In genomic region chr6:108727966-108728730, GRCh38 we compare ENCODE assay signal across 1 cellular context.
TF ChIP-seq lines count a peak whose summit lies in the region.

No MANE protein-coding gene starts in this region.

TF ChIP-seq in K562, 482 proteins besides CTCF, POLR2A, EP300 and RAD21 (continued from another document):
- TF ChIP-seq, protein P1, sequence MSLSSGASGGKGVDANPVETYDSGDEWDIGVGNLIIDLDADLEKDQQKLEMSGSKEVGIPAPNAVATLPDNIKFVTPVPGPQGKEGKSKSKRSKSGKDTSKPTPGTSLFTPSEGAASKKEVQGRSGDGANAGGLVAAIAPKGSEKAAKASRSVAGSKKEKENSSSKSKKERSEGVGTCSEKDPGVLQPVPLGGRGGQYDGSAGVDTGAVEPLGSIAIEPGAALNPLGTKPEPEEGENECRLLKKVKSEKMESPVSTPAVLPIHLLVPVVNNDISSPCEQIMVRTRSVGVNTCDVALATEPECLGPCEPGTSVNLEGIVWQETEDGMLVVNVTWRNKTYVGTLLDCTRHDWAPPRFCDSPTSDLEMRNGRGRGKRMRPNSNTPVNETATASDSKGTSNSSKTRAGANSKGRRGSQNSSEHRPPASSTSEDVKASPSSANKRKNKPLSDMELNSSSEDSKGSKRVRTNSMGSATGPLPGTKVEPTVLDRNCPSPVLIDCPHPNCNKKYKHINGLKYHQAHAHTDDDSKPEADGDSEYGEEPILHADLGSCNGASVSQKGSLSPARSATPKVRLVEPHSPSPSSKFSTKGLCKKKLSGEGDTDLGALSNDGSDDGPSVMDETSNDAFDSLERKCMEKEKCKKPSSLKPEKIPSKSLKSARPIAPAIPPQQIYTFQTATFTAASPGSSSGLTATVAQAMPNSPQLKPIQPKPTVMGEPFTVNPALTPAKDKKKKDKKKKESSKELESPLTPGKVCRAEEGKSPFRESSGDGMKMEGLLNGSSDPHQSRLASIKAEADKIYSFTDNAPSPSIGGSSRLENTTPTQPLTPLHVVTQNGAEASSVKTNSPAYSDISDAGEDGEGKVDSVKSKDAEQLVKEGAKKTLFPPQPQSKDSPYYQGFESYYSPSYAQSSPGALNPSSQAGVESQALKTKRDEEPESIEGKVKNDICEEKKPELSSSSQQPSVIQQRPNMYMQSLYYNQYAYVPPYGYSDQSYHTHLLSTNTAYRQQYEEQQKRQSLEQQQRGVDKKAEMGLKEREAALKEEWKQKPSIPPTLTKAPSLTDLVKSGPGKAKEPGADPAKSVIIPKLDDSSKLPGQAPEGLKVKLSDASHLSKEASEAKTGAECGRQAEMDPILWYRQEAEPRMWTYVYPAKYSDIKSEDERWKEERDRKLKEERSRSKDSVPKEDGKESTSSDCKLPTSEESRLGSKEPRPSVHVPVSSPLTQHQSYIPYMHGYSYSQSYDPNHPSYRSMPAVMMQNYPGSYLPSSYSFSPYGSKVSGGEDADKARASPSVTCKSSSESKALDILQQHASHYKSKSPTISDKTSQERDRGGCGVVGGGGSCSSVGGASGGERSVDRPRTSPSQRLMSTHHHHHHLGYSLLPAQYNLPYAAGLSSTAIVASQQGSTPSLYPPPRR (CRISPR knock-in tag; IDR thresholded peaks at IDR 0.05; ENCODE audit: borderline replicate concordance): no peak
- TF ChIP-seq ZNF449 (CRISPR knock-in tag; IDR thresholded peaks at IDR 0.05) (no peak), WHSC1 (IDR thresholded peaks at IDR 0.05; ENCODE audit: low read length) (no peak), BHLHE40 (IDR thresholded peaks at IDR 0.05; ENCODE audit: low read length) (0 out of 2 replicates have a peak, but pooled peaks have one; percentile 21), RBM25 (IDR thresholded peaks at IDR 0.05; ENCODE audit: low read depth, low read length, severe bottlenecking) (peak; percentile 86), GATAD2B (IDR thresholded peaks at IDR 0.05; ENCODE audit: borderline replicate concordance) (no peak), KDM1A (IDR thresholded peaks at IDR 0.05) (0 out of 4 replicates have a peak, but pooled peaks of 1 of the 2 experiments have one; percentile 30), LEF1 (IDR thresholded peaks at IDR 0.05) (no peak), ZNF282 (CRISPR knock-in tag; IDR thresholded peaks at IDR 0.05) (0 out of 2 replicates have a peak, but pooled peaks have one; percentile 19), ETV6 (IDR thresholded peaks at IDR 0.05; ENCODE audit: borderline replicate concordance in 1 of 2, low read depth in 2 of 2, low read length in 1 of 2) (no peak), ETV6 (CRISPR knock-in tag; IDR thresholded peaks at IDR 0.05; ENCODE audit: borderline replicate concordance) (no peak), GTF2E2 (tag; IDR thresholded peaks at IDR 0.05) (no peak), TEAD2 (tag; IDR thresholded peaks at IDR 0.05) (no peak), CXXC5 (CRISPR knock-in tag; IDR thresholded peaks at IDR 0.05) (no peak), PHB2 (IDR thresholded peaks at IDR 0.05; ENCODE audit: low read depth) (no peak), TAF15 (IDR thresholded peaks at IDR 0.05; ENCODE audit: low read depth, low read length) (no peak), ADNP (tag; IDR thresholded peaks at IDR 0.05) (peak; percentile 88)
